Comparison of ENCODE assay signal across 30 cellular contexts in the genomic region with DNA sequence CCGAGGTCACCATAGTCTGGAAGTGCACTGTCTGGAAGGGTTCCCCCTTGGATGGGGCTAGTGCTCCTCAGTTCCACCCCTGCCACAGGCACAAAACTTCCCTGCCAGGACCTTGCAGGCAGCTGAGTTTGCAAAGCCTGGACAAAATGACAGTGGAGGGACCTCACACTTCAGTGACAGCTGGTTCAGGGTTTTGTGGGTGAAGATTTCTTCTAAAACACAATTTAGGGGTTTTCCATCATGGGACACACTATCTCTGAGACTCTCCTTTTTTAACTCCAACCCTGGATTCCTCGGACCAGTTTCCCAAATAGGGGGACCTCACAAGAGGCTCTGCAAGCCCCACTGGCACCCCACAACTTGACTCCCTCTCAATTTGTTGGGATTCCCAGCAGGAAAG.
"Had no signal": no experiment of that assay in that cellular context is flagged by ENCODE, and none has a peak within 500 bp of the region (broad histone marks: within the 10 kb centered on the region; RNA-seq: fewer than 3 reads in every experiment).

No MANE protein-coding gene starts in this region.

- H3K9me3 Mint-ChIP-seq: activated T-cell treated with anti-CD3 and anti-CD28 coated beads, Interleukin-2, amount 50 U/mL, for 72 hours; naive thymus-derived CD4-positive, alpha-beta T cell; neural progenitor cell; stimulated activated naive B cell treated with anti-CD40 and anti-IgM and Interleukin-4, amounts not matched to agents 10 μg/mL and 1 μg/mL and 100 μg/mL, for 72 hours; T-helper 2 cell treated with Interferon-gamma antibody and Interleukin-4, amounts not matched to agents 5 μg/mL and 100 μg/mL, for 36 hours had no signal

- H3K4me1 ChIP-seq: colonic mucosa, neural progenitor cell, parathyroid adenoma, psoas muscle, sigmoid colon had no signal

- H3K36me3 ChIP-seq: colonic mucosa, gastrocnemius medialis, neural progenitor cell, sigmoid colon, stomach, thyroid gland had no signal

- H3K27me3 ChIP-seq: colonic mucosa, dorsolateral prefrontal cortex, gastrocnemius medialis, hepatocyte, neural progenitor cell, sigmoid colon, thyroid gland had no signal

- H3K36me3 Mint-ChIP-seq: activated naive CD8-positive, alpha-beta T cell; neural progenitor cell; stimulated activated naive B cell treated with anti-CD40 and anti-IgM and Interleukin-4, amounts not matched to agents 10 μg/mL and 1 μg/mL and 100 μg/mL, for 72 hours had no signal

- DNase-seq: activated CD4-positive, alpha-beta T cell treated with anti-CD3 and anti-CD28 coated beads for 4 hours; activated CD4-positive, alpha-beta T cell treated with anti-CD3 and anti-CD28 coated beads, Interleukin-2, amount 50 U/mL, for 4 hours; activated CD4-positive, CD25-positive, alpha-beta regulatory T cell; activated naive CD4-positive, alpha-beta T cell treated with Interleukin-2 at 50 U/mL for 16 hours; activated T-cell treated with anti-CD3 and anti-CD28 coated beads for 4 hours; activated T-cell treated with anti-CD3 and anti-CD28 coated beads, Interleukin-2, amount 50 U/mL, for 72 hours; anterior cingulate cortex; colonic mucosa; dorsolateral prefrontal cortex; effector memory CD4-positive, alpha-beta T cell; gastrocnemius medialis; glutamatergic neuron; midbrain; naive thymus-derived CD4-positive, alpha-beta T cell; occipital lobe; psoas muscle; sigmoid colon; stimulated activated CD4-positive, alpha-beta T cell treated with anti-CD3 and anti-CD28 coated beads, Interleukin-1b, Interleukin-23, amount 100 ng/mL, for 48 hours; stimulated activated CD4-positive, alpha-beta T cell treated with anti-CD3 and anti-CD28 coated beads, Interleukin-4, amount 100 ng/mL, for 4 hours; stimulated activated CD8-positive, alpha-beta memory T cell treated with anti-CD3 and anti-CD28 coated beads, Interleukin-4, amount 100 ng/mL, for 48 hours; stimulated activated naive B cell treated with anti-CD40 and anti-IgM and Interleukin-4, amounts not matched to agents 10 μg/mL and 1 μg/mL and 100 μg/mL, for 72 hours; stomach; thyroid gland had no signal

- H3K4me3 Mint-ChIP-seq: activated naive CD8-positive, alpha-beta T cell; activated T-cell treated with anti-CD3 and anti-CD28 coated beads, Interleukin-2, amount 50 U/mL, for 72 hours; naive thymus-derived CD4-positive, alpha-beta T cell; neural progenitor cell; stimulated activated naive B cell treated with anti-CD40 and anti-IgM and Interleukin-4, amounts not matched to agents 10 μg/mL and 1 μg/mL and 100 μg/mL, for 72 hours; T-helper 2 cell treated with Interferon-gamma antibody and Interleukin-4, amounts not matched to agents 5 μg/mL and 100 μg/mL, for 36 hours had no signal

- H3K27ac ChIP-seq: colonic mucosa, dorsolateral prefrontal cortex, gastrocnemius medialis, hepatocyte, neural progenitor cell, parathyroid adenoma, psoas muscle, sigmoid colon, stomach, thyroid gland had no signal

- H3K9me3 ChIP-seq: colonic mucosa, gastrocnemius medialis, psoas muscle, sigmoid colon, stomach, thyroid gland had no signal

- H3K27ac Mint-ChIP-seq: activated naive CD8-positive, alpha-beta T cell; activated T-cell treated with anti-CD3 and anti-CD28 coated beads, Interleukin-2, amount 50 U/mL, for 72 hours; neural progenitor cell; stimulated activated naive B cell treated with anti-CD40 and anti-IgM and Interleukin-4, amounts not matched to agents 10 μg/mL and 1 μg/mL and 100 μg/mL, for 72 hours; T-helper 2 cell treated with Interferon-gamma antibody and Interleukin-4, amounts not matched to agents 5 μg/mL and 100 μg/mL, for 36 hours had no signal

- ATAC-seq: activated T-cell treated with anti-CD3 and anti-CD28 coated beads, Interleukin-2, amount 50 U/mL, for 72 hours; gastrocnemius medialis; naive thymus-derived CD4-positive, alpha-beta T cell; psoas muscle had no signal

- H3K27me3 Mint-ChIP-seq: activated naive CD8-positive, alpha-beta T cell; stimulated activated naive B cell treated with anti-CD40 and anti-IgM and Interleukin-4, amounts not matched to agents 10 μg/mL and 1 μg/mL and 100 μg/mL, for 72 hours had no signal

- H3K9ac ChIP-seq: neural progenitor cell, parathyroid adenoma had no signal

- H3K4me3 ChIP-seq: colonic mucosa, dorsolateral prefrontal cortex, gastrocnemius medialis, hepatocyte, neural progenitor cell, psoas muscle, sigmoid colon, smooth muscle cell, stomach, thyroid gland had no signal

- FAIRE-seq: keratinocyte had no signal

- H3K4me2 ChIP-seq: hepatocyte, neural progenitor cell, smooth muscle cell had no signal
